In the genomic region with DNA sequence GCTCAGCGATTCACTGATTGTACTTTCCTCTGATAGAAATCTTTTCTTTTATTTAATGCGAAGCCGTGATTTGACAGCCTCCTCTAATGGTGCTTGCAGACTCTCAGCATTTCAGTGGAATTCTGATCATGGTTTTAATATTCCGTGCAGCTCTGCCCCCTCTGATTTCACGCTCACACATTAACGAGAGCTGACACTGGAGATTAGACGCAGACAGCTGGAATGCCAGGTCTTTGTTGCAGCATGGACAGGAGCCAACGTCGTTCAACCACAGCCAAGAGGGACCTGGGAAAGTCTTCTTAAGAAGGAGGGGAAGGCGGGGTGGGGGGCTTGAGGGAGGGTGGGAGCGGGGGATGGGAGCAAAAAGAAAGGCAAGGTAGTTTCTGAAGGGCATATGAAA, we compare ENCODE assay signal across 8 cellular contexts.
DNase-seq lines count a peak whose midpoint lies in the region; ATAC-seq and TF ChIP-seq lines count a peak whose summit lies in the region.

No MANE protein-coding gene starts in this region.

- H3K27me3 ChIP-seq in layer of hippocampus (ENCODE audit: control insufficient read depth, insufficient read depth, low read length) (no peaks in the 10 kb centered on the region), thyroid gland (no peaks in the 10 kb centered on the region)

- peaks cover 5 to 13% of the 10 kb centered on the region in 2 donors for H3K4me1 ChIP-seq in thyroid gland

- no peaks in the 10 kb centered on the region for H3K36me3 ChIP-seq in thyroid gland

- DNase-seq in LoVo (ENCODE audit: low spot score) (peak; percentile 2), cerebellum (ENCODE audit: low spot score) (peak; percentile 15), thyroid gland (peak; percentile 85 to 86), GM13976 (ENCODE audit: low spot score) (no peak)
- DNase-seq in activated naive CD4-positive, alpha-beta T cell (lab: John Stamatoyannopoulos, UW): no peak

- in situ Hi-C loops in GM13976 (cut with MboI; ENCODE audit: low sequenced_read_pairs, unreplicated experiment): no loop called here

- ATAC-seq in GM21717 (IDR thresholded peaks at IDR 0.05; ENCODE audit: unreplicated experiment) (no peak), HG03097 (IDR thresholded peaks at IDR 0.05; ENCODE audit: low FRiP score, unreplicated experiment) (no peak)

- H3K9me3 ChIP-seq in thyroid gland: no peaks in the 10 kb centered on the region

- H3K4me3 ChIP-seq in thyroid gland (replicated peaks in 1 of 3): peak overlapping the region in 1 of 3 donors; percentile 7

- H3K27ac ChIP-seq in layer of hippocampus (ENCODE audit: low read depth, low read length) (peak overlapping the region; percentile 58), thyroid gland (peak overlapping the region; percentile 42 to 76 (median 61))

- intact Hi-C loops in thyroid gland (cut with DNase I): no loop called here

- 2 to 4% methylated on average over 11 of the region's 11 CpGs for WGBS in thyroid gland, 2 donors

- TF ChIP-seq POLR2A in thyroid gland (IDR thresholded peaks at IDR 0.05): no peak

- TF ChIP-seq CTCF in thyroid gland (IDR thresholded peaks at IDR 0.05): no peak
- TF ChIP-seq CTCF in GM13976 (IDR thresholded peaks at IDR 0.05; ENCODE audit: borderline replicate concordance, control extremely low read depth, extremely low read depth, insufficient read depth, missing control alignments): no peak

Comparison
In these comparisons a context has a peak if more than half of its experiments do, and no peak if none do; other contexts are left out.
1. DNase-seq: peak in LoVo (single experiment), cerebellum (single experiment) and thyroid gland (2 of 2); none in activated naive CD4-positive, alpha-beta T cell (0 of 4) and GM13976 (single experiment).